In the genomic region with DNA sequence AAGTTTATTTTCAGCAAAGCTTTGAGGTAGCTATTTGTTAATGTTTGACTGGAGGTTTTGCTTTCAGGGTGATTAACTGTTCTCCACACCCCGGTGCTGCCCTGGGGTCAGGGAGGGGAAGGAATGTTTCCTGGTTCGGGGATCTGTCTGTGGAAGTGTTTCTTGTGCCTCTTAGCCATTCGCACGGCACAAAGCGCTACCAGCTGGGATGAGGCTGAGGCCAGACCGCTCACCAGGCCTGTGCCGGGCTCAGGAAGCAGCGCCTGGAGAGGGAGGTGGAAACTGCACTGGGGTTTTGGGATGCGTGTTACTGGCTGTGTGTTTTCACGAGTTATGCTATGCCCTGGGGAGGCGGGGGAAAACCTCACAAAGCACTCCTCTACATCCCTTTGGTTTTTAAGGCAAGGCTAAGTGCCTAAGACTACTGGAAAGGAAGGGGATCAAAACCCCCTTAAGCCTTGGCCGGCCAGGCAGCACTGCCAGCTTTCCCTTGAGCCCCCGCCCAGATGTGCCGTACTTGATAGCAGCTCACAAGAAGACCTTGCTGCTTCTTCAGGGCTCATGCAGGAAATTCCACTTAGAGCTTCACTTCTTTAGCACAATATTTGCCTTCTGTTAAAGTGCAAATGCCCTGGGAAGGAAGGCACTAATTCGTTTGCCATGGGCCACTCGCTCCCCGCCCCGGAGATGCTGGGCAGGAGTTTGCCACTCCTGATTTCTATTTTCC, we compare ENCODE assay signal across 12 cellular contexts.
DNase-seq lines count a peak whose midpoint lies in the region; ATAC-seq and TF ChIP-seq lines count a peak whose summit lies in the region.
"Had no signal": no experiment of that assay in that cellular context is flagged by ENCODE, and none has a peak within 500 bp of the region (broad histone marks: within the 10 kb centered on the region; RNA-seq: fewer than 3 reads in every experiment).

No MANE protein-coding gene starts in this region.

- ATAC-seq in HG03159 (IDR thresholded peaks at IDR 0.05; ENCODE audit: unreplicated experiment) (peak; percentile 60), SK-N-SH treated with all-trans-retinoic acid at 6 μM for 48 hours (no peak), GM18519 (IDR thresholded peaks at IDR 0.05; ENCODE audit: low FRiP score, unreplicated experiment) (no peak)
- ATAC-seq: HCT116; natural killer cell treated with Interleukin-12 subunit alpha and Interleukin-12 subunit beta and Interleukin-15 and Interleukin-18, amount 100 ng/mL, for 72 hours had no signal

- H3K4me3 ChIP-seq in epithelial cell of proximal tubule (ENCODE audit: low read depth, low read length) (peak overlapping the region; percentile 23), mucosa of stomach (ENCODE audit: low read length) (no peak overlapping the region)

- H3K9ac ChIP-seq in mucosa of stomach (ENCODE audit: low read length) = peak overlapping the region; percentile 58

- no peak for TF ChIP-seq CTCF in epithelial cell of proximal tubule (conservative IDR thresholded peaks at IDR 0.05; ENCODE audit: low read depth, low read length)

- H3K4me1 ChIP-seq in mucosa of stomach (ENCODE audit: control insufficient read depth, insufficient read depth, low read length) = peaks cover 37% of the 10 kb centered on the region

- no peaks in the 10 kb centered on the region for H3K27me3 ChIP-seq in mucosa of stomach (ENCODE audit: control insufficient read depth, insufficient read depth, low read length)

- DNase-seq in DMS53 treated with DMSO at 0.1 percent for 48 hours (lab: John Stamatoyannopoulos, UW; ENCODE audit: unreplicated experiment) = peak; percentile 18
- DNase-seq in epithelial cell of proximal tubule (ENCODE audit: low read depth) = peak; percentile 42
- DNase-seq in NCI-H187 (lab: John Stamatoyannopoulos, UW) = no peak
- DNase-seq in activated CD4-positive, alpha-beta T cell treated with anti-CD3 and anti-CD28 coated beads for 48 hours = no peak
- DNase-seq: activated T-cell treated with anti-CD3 and anti-CD28 coated beads, Interleukin-2, amount 50 U/mL, for 48 hours; NCI-H524 treated with DMSO at 0.1 percent for 48 hours had no signal

- H3K36me3 ChIP-seq in mucosa of stomach (ENCODE audit: control insufficient read depth, insufficient read depth, low read length) = no peaks in the 10 kb centered on the region

- H3K9me3 ChIP-seq in mucosa of stomach (ENCODE audit: control insufficient read depth, low read length) = no peaks in the 10 kb centered on the region

TF ChIP-seq in SK-N-SH treated with all-trans-retinoic acid at 6 μM for 48 hours, 23 proteins besides CTCF, POLR2A, EP300 and RAD21:
- TF ChIP-seq TOX (CRISPR knock-in tag; IDR thresholded peaks at IDR 0.05; ENCODE audit: borderline replicate concordance) (no peak), ISL1 (CRISPR knock-in tag; IDR thresholded peaks at IDR 0.05) (no peak), RARB (CRISPR knock-in tag; IDR thresholded peaks at IDR 0.05) (no peak), ARNTL (CRISPR knock-in tag; IDR thresholded peaks at IDR 0.05; ENCODE audit: borderline replicate concordance, low read depth) (no peak), CSDC2 (CRISPR knock-in tag; IDR thresholded peaks at IDR 0.05) (no peak), PPARA (CRISPR knock-in tag; IDR thresholded peaks at IDR 0.05; ENCODE audit: borderline replicate concordance) (no peak), BACH2 (CRISPR knock-in tag; IDR thresholded peaks at IDR 0.05; ENCODE audit: borderline replicate concordance) (no peak), ZFP30 (CRISPR knock-in tag; IDR thresholded peaks at IDR 0.05) (no peak), SNAI2 (CRISPR knock-in tag; IDR thresholded peaks at IDR 0.05) (no peak), ZFP3 (CRISPR knock-in tag; IDR thresholded peaks at IDR 0.05) (no peak), ZC3H10 (CRISPR knock-in tag; IDR thresholded peaks at IDR 0.05) (no peak), ZNF8 (CRISPR knock-in tag; IDR thresholded peaks at IDR 0.05) (no peak), OSR1 (CRISPR knock-in tag; IDR thresholded peaks at IDR 0.05) (no peak), ZNF70 (CRISPR knock-in tag; IDR thresholded peaks at IDR 0.05) (no peak)
- TF ChIP-seq, protein P1, sequence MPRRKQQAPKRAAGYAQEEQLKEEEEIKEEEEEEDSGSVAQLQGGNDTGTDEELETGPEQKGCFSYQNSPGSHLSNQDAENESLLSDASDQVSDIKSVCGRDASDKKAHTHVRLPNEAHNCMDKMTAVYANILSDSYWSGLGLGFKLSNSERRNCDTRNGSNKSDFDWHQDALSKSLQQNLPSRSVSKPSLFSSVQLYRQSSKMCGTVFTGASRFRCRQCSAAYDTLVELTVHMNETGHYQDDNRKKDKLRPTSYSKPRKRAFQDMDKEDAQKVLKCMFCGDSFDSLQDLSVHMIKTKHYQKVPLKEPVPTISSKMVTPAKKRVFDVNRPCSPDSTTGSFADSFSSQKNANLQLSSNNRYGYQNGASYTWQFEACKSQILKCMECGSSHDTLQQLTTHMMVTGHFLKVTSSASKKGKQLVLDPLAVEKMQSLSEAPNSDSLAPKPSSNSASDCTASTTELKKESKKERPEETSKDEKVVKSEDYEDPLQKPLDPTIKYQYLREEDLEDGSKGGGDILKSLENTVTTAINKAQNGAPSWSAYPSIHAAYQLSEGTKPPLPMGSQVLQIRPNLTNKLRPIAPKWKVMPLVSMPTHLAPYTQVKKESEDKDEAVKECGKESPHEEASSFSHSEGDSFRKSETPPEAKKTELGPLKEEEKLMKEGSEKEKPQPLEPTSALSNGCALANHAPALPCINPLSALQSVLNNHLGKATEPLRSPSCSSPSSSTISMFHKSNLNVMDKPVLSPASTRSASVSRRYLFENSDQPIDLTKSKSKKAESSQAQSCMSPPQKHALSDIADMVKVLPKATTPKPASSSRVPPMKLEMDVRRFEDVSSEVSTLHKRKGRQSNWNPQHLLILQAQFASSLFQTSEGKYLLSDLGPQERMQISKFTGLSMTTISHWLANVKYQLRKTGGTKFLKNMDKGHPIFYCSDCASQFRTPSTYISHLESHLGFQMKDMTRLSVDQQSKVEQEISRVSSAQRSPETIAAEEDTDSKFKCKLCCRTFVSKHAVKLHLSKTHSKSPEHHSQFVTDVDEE (CRISPR knock-in tag; IDR thresholded peaks at IDR 0.05) = no peak
- TF ChIP-seq, protein P2, sequence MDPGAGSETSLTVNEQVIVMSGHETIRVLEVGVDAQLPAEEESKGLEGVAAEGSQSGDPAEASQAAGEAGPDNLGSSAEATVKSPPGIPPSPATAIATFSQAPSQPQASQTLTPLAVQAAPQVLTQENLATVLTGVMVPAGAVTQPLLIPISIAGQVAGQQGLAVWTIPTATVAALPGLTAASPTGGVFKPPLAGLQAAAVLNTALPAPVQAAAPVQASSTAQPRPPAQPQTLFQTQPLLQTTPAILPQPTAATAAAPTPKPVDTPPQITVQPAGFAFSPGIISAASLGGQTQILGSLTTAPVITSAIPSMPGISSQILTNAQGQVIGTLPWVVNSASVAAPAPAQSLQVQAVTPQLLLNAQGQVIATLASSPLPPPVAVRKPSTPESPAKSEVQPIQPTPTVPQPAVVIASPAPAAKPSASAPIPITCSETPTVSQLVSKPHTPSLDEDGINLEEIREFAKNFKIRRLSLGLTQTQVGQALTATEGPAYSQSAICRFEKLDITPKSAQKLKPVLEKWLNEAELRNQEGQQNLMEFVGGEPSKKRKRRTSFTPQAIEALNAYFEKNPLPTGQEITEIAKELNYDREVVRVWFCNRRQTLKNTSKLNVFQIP (CRISPR knock-in tag; IDR thresholded peaks at IDR 0.05; ENCODE audit: borderline replicate concordance, low read depth) = no peak
- TF ChIP-seq, protein P3, sequence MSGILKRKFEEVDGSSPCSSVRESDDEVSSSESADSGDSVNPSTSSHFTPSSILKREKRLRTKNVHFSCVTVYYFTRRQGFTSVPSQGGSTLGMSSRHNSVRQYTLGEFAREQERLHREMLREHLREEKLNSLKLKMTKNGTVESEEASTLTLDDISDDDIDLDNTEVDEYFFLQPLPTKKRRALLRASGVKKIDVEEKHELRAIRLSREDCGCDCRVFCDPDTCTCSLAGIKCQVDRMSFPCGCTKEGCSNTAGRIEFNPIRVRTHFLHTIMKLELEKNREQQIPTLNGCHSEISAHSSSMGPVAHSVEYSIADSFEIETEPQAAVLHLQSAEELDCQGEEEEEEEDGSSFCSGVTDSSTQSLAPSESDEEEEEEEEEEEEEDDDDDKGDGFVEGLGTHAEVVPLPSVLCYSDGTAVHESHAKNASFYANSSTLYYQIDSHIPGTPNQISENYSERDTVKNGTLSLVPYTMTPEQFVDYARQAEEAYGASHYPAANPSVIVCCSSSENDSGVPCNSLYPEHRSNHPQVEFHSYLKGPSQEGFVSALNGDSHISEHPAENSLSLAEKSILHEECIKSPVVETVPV (CRISPR knock-in tag; IDR thresholded peaks at IDR 0.05) = no peak

Comparison
In these comparisons a context has a peak if more than half of its experiments do, and no peak if none do; other contexts are left out.
1. DNase-seq: peak in DMS53 treated with DMSO at 0.1 percent for 48 hours (single experiment) and epithelial cell of proximal tubule (single experiment); none in NCI-H187 (0 of 2) and activated CD4-positive, alpha-beta T cell treated with anti-CD3 and anti-CD28 coated beads for 48 hours (single experiment).